ENCODE assay signal across 14 cellular contexts in the genomic region with DNA sequence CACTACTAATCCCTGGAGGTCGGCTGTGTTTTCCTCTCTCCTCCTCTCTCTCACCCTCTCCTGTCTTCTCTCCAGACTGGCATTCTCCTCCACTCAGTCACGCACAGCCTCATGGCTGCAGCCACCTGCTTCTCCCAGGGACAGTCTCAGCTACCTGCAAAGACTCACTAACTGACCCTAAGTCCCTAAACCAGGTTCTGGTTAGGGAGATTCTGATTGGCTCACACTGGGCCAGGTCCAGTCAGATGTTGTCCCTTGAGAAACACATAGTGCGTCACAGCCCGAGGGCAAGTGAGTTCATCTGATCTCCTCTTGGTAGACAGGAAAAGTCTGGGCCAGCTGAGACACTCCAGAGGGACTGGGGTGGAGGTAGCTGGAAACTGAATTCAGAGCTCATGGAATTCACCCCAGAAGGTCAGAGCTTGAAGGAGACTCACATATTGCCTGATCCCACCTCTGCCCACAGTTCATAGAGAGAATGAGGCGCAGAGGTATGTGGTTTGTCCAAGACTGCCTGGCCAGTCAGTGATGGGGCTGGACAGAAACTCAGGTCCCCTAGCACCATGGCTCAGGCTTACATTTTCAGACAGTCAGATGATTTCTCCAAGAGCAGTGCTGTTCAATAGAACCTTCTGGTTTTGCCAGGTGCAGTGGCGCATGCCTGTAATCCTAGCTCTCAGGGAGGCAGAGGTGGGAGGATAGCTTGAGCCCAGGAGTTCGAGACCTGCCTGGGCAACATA. TPM values are rescaled to one million over a fixed set of nuclear protein-coding genes. Genes with fewer than 3 reads are reported as not detected.
DNase-seq lines count a peak whose midpoint lies in the region; ATAC-seq and TF ChIP-seq lines count a peak whose summit lies in the region.
"Had no signal": no experiment of that assay in that cellular context is flagged by ENCODE, and none has a peak within 500 bp of the region (broad histone marks: within the 10 kb centered on the region; RNA-seq: fewer than 3 reads in every experiment).

No MANE protein-coding gene starts in this region.

- no peaks in the 10 kb centered on the region for H3K9me3 ChIP-seq in esophagus muscularis mucosa
- H3K9me3 ChIP-seq: BLaER1 treated with 17β-estradiol and CSF1 and Interleukin-3, amounts not matched to agents 10 nM and 100 nM had no signal

- H3K27ac ChIP-seq in esophagus muscularis mucosa (replicated peaks in 1 of 4) = peak overlapping the region; percentile 2 to 44 (median 39)
- H3K27ac ChIP-seq: BLaER1 treated with 17β-estradiol and CSF1 and Interleukin-3, amounts not matched to agents 10 nM and 100 nM had no signal

- no peaks in the 10 kb centered on the region for H3K27me3 Mint-ChIP-seq in nephron (ENCODE audit: low read depth)
- H3K27me3 Mint-ChIP-seq in effector memory CD8-positive, alpha-beta T cell = peaks cover 18 to 43% of the 10 kb centered on the region in 2 donors

- peak overlapping the region; percentile 29 to 46 (median 33) for H3K27ac Mint-ChIP-seq in nephron
- no peak overlapping the region for H3K27ac Mint-ChIP-seq in effector memory CD8-positive, alpha-beta T cell
- H3K27ac Mint-ChIP-seq in stimulated activated effector memory CD8-positive, alpha-beta T cell treated with anti-CD3 and anti-CD28 coated beads, Interleukin-12 subunit alpha, Interleukin-12 subunit beta, amount 100 ng/mL, for 72 hours = no peak overlapping the region
- H3K27ac Mint-ChIP-seq: brain, T-helper 17 cell had no signal

- peaks cover 0 to 11% (median 4%) of the 10 kb centered on the region in 4 donors for H3K4me1 ChIP-seq in esophagus muscularis mucosa

- H3K9me3 Mint-ChIP-seq in nephron = no peaks in the 10 kb centered on the region
- H3K9me3 Mint-ChIP-seq in effector memory CD8-positive, alpha-beta T cell = no peaks in the 10 kb centered on the region
- no peaks in the 10 kb centered on the region for H3K9me3 Mint-ChIP-seq in stimulated activated effector memory CD8-positive, alpha-beta T cell treated with anti-CD3 and anti-CD28 coated beads, Interleukin-12 subunit alpha, Interleukin-12 subunit beta, amount 100 ng/mL, for 72 hours

- 64% methylated on average over 7 of the region's 7 CpGs for WGBS in esophagus muscularis mucosa

- DNase-seq in AG20443 (ENCODE audit: low spot score) = peak; percentile 65
- DNase-seq in NCI-H2196 (lab: John Stamatoyannopoulos, UW; ENCODE audit: unreplicated experiment) = peak; percentile 82
- no peak for DNase-seq in esophagus muscularis mucosa (ENCODE audit: extremely low spot score)
- no peak for DNase-seq in activated CD4-positive, alpha-beta T cell treated with anti-CD3 and anti-CD28 coated beads, Interleukin-2, amount 50 U/mL, for 1 hour
- no peak for DNase-seq in effector memory CD8-positive, alpha-beta T cell
- DNase-seq in stimulated activated effector memory CD8-positive, alpha-beta T cell treated with anti-CD3 and anti-CD28 coated beads, Interleukin-12 subunit alpha, Interleukin-12 subunit beta, amount 100 ng/mL, for 72 hours (ENCODE audit: low spot score in 2 of 2) = no peak
- DNase-seq: midbrain; NCI-H446 treated with DMSO at 0.1 percent for 48 hours; stimulated activated naive CD4-positive, alpha-beta T cell treated with Interleukin-2 at 50 U/mL for 16 hours; T-helper 17 cell had no signal

- TF ChIP-seq EP300 in esophagus muscularis mucosa (IDR thresholded peaks at IDR 0.05) = no peak

- intact Hi-C loops in esophagus muscularis mucosa (cut with DNase I) = no loop called here

- H3K4me3 ChIP-seq in esophagus muscularis mucosa = no peak overlapping the region
- H3K4me3 ChIP-seq: BLaER1 treated with 17β-estradiol and CSF1 and Interleukin-3, amounts not matched to agents 10 nM and 100 nM had no signal

- peaks cover 7% of the 10 kb centered on the region for H3K4me1 Mint-ChIP-seq in nephron
- H3K4me1 Mint-ChIP-seq in effector memory CD8-positive, alpha-beta T cell (ENCODE audit: low read depth in 2 of 2) = no peaks in the 10 kb centered on the region
- H3K4me1 Mint-ChIP-seq in stimulated activated effector memory CD8-positive, alpha-beta T cell treated with anti-CD3 and anti-CD28 coated beads, Interleukin-12 subunit alpha, Interleukin-12 subunit beta, amount 100 ng/mL, for 72 hours = no peaks in the 10 kb centered on the region
- H3K4me1 Mint-ChIP-seq: brain had no signal

- no peak overlapping the region for H3K4me3 Mint-ChIP-seq in nephron
- H3K4me3 Mint-ChIP-seq in effector memory CD8-positive, alpha-beta T cell = no peak overlapping the region
- no peak overlapping the region for H3K4me3 Mint-ChIP-seq in stimulated activated effector memory CD8-positive, alpha-beta T cell treated with anti-CD3 and anti-CD28 coated beads, Interleukin-12 subunit alpha, Interleukin-12 subunit beta, amount 100 ng/mL, for 72 hours
- H3K4me3 Mint-ChIP-seq: brain, T-helper 17 cell had no signal

- no peak for ATAC-seq in effector memory CD8-positive, alpha-beta T cell (replicated peaks)
- ATAC-seq in stimulated activated effector memory CD8-positive, alpha-beta T cell treated with anti-CD3 and anti-CD28 coated beads, Interleukin-12 subunit alpha, Interleukin-12 subunit beta, amount 100 ng/mL, for 72 hours = no peak
- ATAC-seq in GM18511 (IDR thresholded peaks at IDR 0.05; ENCODE audit: unreplicated experiment) = no peak
- ATAC-seq: T-helper 17 cell had no signal

- TF ChIP-seq CTCF in esophagus muscularis mucosa (IDR thresholded peaks at IDR 0.05) (no peak), nephron (IDR thresholded peaks at IDR 0.05; ENCODE audit: unreplicated experiment in 3 of 3) (no peak)

- H3K36me3 Mint-ChIP-seq in nephron (ENCODE audit: low read depth) = no peaks in the 10 kb centered on the region
- H3K36me3 Mint-ChIP-seq in effector memory CD8-positive, alpha-beta T cell (ENCODE audit: insufficient read depth) = peaks cover 4% of the 10 kb centered on the region
- no peaks in the 10 kb centered on the region for H3K36me3 Mint-ChIP-seq in stimulated activated effector memory CD8-positive, alpha-beta T cell treated with anti-CD3 and anti-CD28 coated beads, Interleukin-12 subunit alpha, Interleukin-12 subunit beta, amount 100 ng/mL, for 72 hours
- H3K36me3 Mint-ChIP-seq: brain had no signal

- no peak for TF ChIP-seq POLR2A in esophagus muscularis mucosa (IDR thresholded peaks at IDR 0.05; ENCODE audit: low read depth)

- H3K27me3 ChIP-seq in esophagus muscularis mucosa = peaks cover 0 to 40% (median 0%) of the 10 kb centered on the region in 4 donors
- H3K27me3 ChIP-seq: BLaER1 treated with 17β-estradiol and CSF1 and Interleukin-3, amounts not matched to agents 10 nM and 100 nM had no signal

- no peaks in the 10 kb centered on the region for H3K36me3 ChIP-seq in esophagus muscularis mucosa
- H3K36me3 ChIP-seq: BLaER1 treated with 17β-estradiol and CSF1 and Interleukin-3, amounts not matched to agents 10 nM and 100 nM had no signal

RNA-seq across cellular contexts. Expression of a gene that starts 40.4 kb away (rescaled TPM):
- 1,000 to 10,000 TPM in 1 of 4 donors, 100 to 1,000 TPM in 3; 706 to 1,125 (median 899) TPM for total RNA-seq in esophagus muscularis mucosa

Comparison
In these comparisons a context has a peak if more than half of its experiments do, and no peak if none do; other contexts are left out.
1. DNase-seq: peak in AG20443 (single experiment) and NCI-H2196 (single experiment); none in esophagus muscularis mucosa (single experiment), activated CD4-positive, alpha-beta T cell treated with anti-CD3 and anti-CD28 coated beads, Interleukin-2, amount 50 U/mL, for 1 hour (single experiment), effector memory CD8-positive, alpha-beta T cell (0 of 3) and stimulated activated effector memory CD8-positive, alpha-beta T cell treated with anti-CD3 and anti-CD28 coated beads, Interleukin-12 subunit alpha, Interleukin-12 subunit beta, amount 100 ng/mL, for 72 hours (0 of 2).
2. H3K27ac Mint-ChIP-seq: peak in nephron (3 of 3); none in effector memory CD8-positive, alpha-beta T cell (0 of 2) and stimulated activated effector memory CD8-positive, alpha-beta T cell treated with anti-CD3 and anti-CD28 coated beads, Interleukin-12 subunit alpha, Interleukin-12 subunit beta, amount 100 ng/mL, for 72 hours (single experiment).